8 cellular contexts compared by ENCODE assay signal in the genomic region with DNA sequence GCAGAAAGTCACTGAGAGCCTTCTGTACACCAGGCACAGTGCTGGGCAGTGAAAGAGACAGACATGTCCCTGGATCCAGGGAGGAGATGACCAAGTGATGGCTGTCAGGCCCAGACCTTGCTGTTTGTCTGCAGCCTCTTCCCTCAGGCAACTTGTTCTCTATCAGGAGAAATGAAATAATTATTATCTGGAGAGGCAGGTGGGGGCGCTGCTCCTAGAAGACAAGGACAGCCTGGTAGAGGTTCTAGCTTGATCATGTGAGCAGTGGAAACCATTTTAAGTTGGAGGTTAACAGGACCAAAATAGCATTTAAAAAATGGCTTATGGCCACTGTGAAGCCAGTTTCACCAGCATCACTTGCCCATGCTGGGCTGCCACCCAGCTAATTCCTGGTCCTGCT. TPM values are rescaled to one million over a fixed set of nuclear protein-coding genes. Genes with fewer than 3 reads are reported as not detected.
DNase-seq lines count a peak whose midpoint lies in the region; ATAC-seq, FAIRE-seq and TF ChIP-seq lines count a peak whose summit lies in the region.
"Not testable (repeated sequence)": the region's sequence is repeated elsewhere in the genome, so short reads cannot be mapped to it uniquely, and the experiment has no call there.

No MANE protein-coding gene starts in this region.

- not testable (repeated sequence) for H3F3A ChIP-seq in GM23338 (replicated peaks; ENCODE audit: low read depth); MM.1S (ENCODE audit: insufficient read depth, low read length)

- not testable (repeated sequence) for H3K4me2 ChIP-seq in GM23338; MM.1S (ENCODE audit: low read depth, low read length); GM12878 (ENCODE audit: control insufficient read depth, insufficient read depth)

- POLR2A ChIA-PET in GM12878 (lab: Charles Lee): not testable (repeated sequence)

- not testable (repeated sequence) for H3K9me3 Mint-ChIP-seq in GM23338

- not testable (repeated sequence) for H3K36me3 Mint-ChIP-seq in GM23338 (ENCODE audit: low read depth)

- H3K4me1 ChIP-seq in GM23338 (ENCODE audit: insufficient read depth); MM.1S (ENCODE audit: low read length); GM12878 (ENCODE audit: control insufficient read depth, insufficient read depth, low read length): not testable (repeated sequence)
- H3K4me1 ChIP-seq in left ventricle myocardium inferior: peaks cover 29% of the 10 kb centered on the region

- not testable (repeated sequence) for H3K36me3 ChIP-seq in GM23338 (ENCODE audit: insufficient read depth); MM.1S (replicated peaks; ENCODE audit: insufficient read depth, low read length); GM12878 (ENCODE audit: control insufficient read depth in 2 of 2, insufficient read depth in 2 of 2, low read length in 1 of 2); left ventricle myocardium inferior

- DNase-seq in GM23338 (ENCODE audit: low spot score) (peak; percentile 9), SK-MEL-5 (ENCODE audit: low read depth, low spot score) (peak; percentile 17), posterior vena cava (ENCODE audit: low spot score) (peak; percentile 31)
- not testable (repeated sequence) for DNase-seq in MM.1S; GM12878 (ENCODE audit: low read depth, low spot score); dorsolateral prefrontal cortex; left ventricle myocardium inferior

- not testable (repeated sequence) for TF ChIP-seq RAD21 in GM12878 (IDR thresholded peaks at IDR 0.05; ENCODE audit: insufficient read depth, low read depth, low read length)

- H3K27ac ChIP-seq in 22Rv1; GM23338 (ENCODE audit: low read depth); MM.1S (ENCODE audit: low read length); GM12878 (ENCODE audit: control insufficient read depth, insufficient read depth): not testable (repeated sequence)
- H3K27ac ChIP-seq in dorsolateral prefrontal cortex: peak overlapping the region in 55 of 59 donors; percentile 24 to 91 (median 82)
- peak overlapping the region; percentile 66 for H3K27ac ChIP-seq in left ventricle myocardium inferior (replicated peaks)

- H3K9me3 ChIP-seq in MM.1S (replicated peaks; ENCODE audit: insufficient read depth, low read length); GM12878 (replicated peaks; ENCODE audit: control insufficient read depth, insufficient read depth, low read length); left ventricle myocardium inferior (replicated peaks): not testable (repeated sequence)

- RAD21 ChIA-PET in GM12878 (lab: Charles Lee; ENCODE audit: unreplicated experiment): interaction anchor here (1.0 to 2.0 kb wide), 2 partner anchors 10 to 161 kb away, joined by 3 to 7 read pairs; no protein-coding TSS in a partner anchor

- H3K9me2 ChIP-seq in GM23338 (ENCODE audit: insufficient read depth); MM.1S (replicated peaks; ENCODE audit: insufficient read depth, low read length): not testable (repeated sequence)

- CTCF ChIA-PET in GM12878 (lab: Yijun Ruan, JAX): interaction anchor here (1.0 to 2.7 kb wide), 4 partner anchors 12 to 251 kb away, joined by 3 to 9 read pairs (median 4); no protein-coding TSS in a partner anchor

- not testable (repeated sequence) for BruUV-seq in GM12878 (replicated peaks; lab: Mats Ljungman, UMichigan)

- ATAC-seq in GM23338, GM12878: not testable (repeated sequence)

- H3K27ac Mint-ChIP-seq in GM23338: not testable (repeated sequence)

- TF ChIP-seq CTCF in 22Rv1 (IDR thresholded peaks at IDR 0.05) (peak; percentile 16; the same call in 1 of the 2 replicates), GM23338 (conservative IDR thresholded peaks at IDR 0.05; ENCODE audit: low read depth in 2 of 2) (peak; percentile 30 to 41; a peak in 3 of 4 replicates), MM.1S (IDR thresholded peaks at IDR 0.05; ENCODE audit: low read length) (0 out of 2 replicates have a peak, but pooled peaks have one; percentile 4)
- not testable (repeated sequence) for TF ChIP-seq CTCF in GM12878 (IDR thresholded peaks at IDR 0.05 in 2 of 3, conservative IDR thresholded peaks at IDR 0.05 in 1 of 3; ENCODE audit: control insufficient read depth in 2 of 3, extremely low read depth in 1 of 3, insufficient read depth in 1 of 3, low read depth in 3 of 3, low read length in 3 of 3); dorsolateral prefrontal cortex (IDR thresholded peaks at IDR 0.05 in 54 of 56, conservative IDR thresholded peaks at IDR 0.05 in 2 of 56; ENCODE audit: low read depth in 1 of 56, partially characterized antibody in 56 of 56); left ventricle myocardium inferior (IDR thresholded peaks at IDR 0.05; ENCODE audit: borderline replicate concordance)

- not testable (repeated sequence) for TF ChIP-seq EP300 in GM12878 (IDR thresholded peaks at IDR 0.05; ENCODE audit: borderline replicate concordance in 1 of 2, control insufficient read depth in 1 of 2, low read depth in 2 of 2, low read length in 2 of 2)

- intact Hi-C loops in GM12878 (cut with micrococcal nuclease; ENCODE audit: unreplicated experiment); left ventricle myocardium inferior (cut with micrococcal nuclease); posterior vena cava (cut with DNase I): not testable (repeated sequence)
- intact Hi-C loops in dorsolateral prefrontal cortex (cut with DNase I): loop anchor here in 1 of 2 donors (10.0 kb wide), 1 partner anchor 252 kb away; a partner anchor contains a TSS

- H3K79me2 ChIP-seq in GM23338 (replicated peaks; ENCODE audit: insufficient read depth); MM.1S (ENCODE audit: low read length); GM12878 (ENCODE audit: control insufficient read depth, insufficient read depth, low read length): not testable (repeated sequence)

- H2AFZ ChIP-seq in GM23338; MM.1S (ENCODE audit: low read length); GM12878 (ENCODE audit: control insufficient read depth, low read depth, low read length): not testable (repeated sequence)

- not testable (repeated sequence) for H3K4me3 Mint-ChIP-seq in GM23338

- WGBS in GM12878 (ENCODE audit: insufficient coverage, insufficient replicate concordance, low lambda C conversion rate, missing lambda C conversion rate): 41% methylated on average over 1 of the region's 1 CpG

- H3K9ac ChIP-seq in MM.1S (ENCODE audit: low read length); GM12878 (ENCODE audit: control insufficient read depth, insufficient read depth, low read length): not testable (repeated sequence)

- TF ChIP-seq POLR2A in GM12878 (IDR thresholded peaks at IDR 0.05; ENCODE audit: low read depth, low read length): not testable (repeated sequence)

- not testable (repeated sequence) for H4K20me1 ChIP-seq in GM23338 (replicated peaks; ENCODE audit: insufficient read depth); MM.1S (ENCODE audit: insufficient read depth, low read length); GM12878 (ENCODE audit: control insufficient read depth, insufficient read depth)

- not testable (repeated sequence) for H3K27me3 ChIP-seq in GM23338 (ENCODE audit: insufficient read depth); MM.1S (replicated peaks; ENCODE audit: insufficient read depth, low read length); GM12878 (replicated peaks in 1 of 2; ENCODE audit: control insufficient read depth in 2 of 2, insufficient read depth in 2 of 2, low read length in 1 of 2); dorsolateral prefrontal cortex; left ventricle myocardium inferior (ENCODE audit: low read depth)

- not testable (repeated sequence) for FAIRE-seq in GM12878 (lab: Jason Lieb, UNC)

- H3K4me3 ChIP-seq in GM23338; MM.1S (ENCODE audit: low read length); GM12878; left ventricle myocardium inferior: not testable (repeated sequence)
- peak overlapping the region in 1 of 59 donors; percentile 58 for H3K4me3 ChIP-seq in dorsolateral prefrontal cortex

- not testable (repeated sequence) for H3K27me3 Mint-ChIP-seq in GM23338 (ENCODE audit: insufficient read depth, low read depth, poor library complexity)

- in situ Hi-C loops in SK-MEL-5 (cut with HindIII; ENCODE audit: low pct_unique_long_range_greater_than_20kb, low sequenced_read_pairs): not testable (repeated sequence)
- in situ Hi-C loops in GM12878 (cut with MboI): loop anchor here (10.0 to 25.0 kb wide), 2 partner anchors 62 to 249 kb away; a partner anchor contains a TSS

- SMC1A ChIA-PET in GM12878 (lab: Charles Lee; ENCODE audit: uncharacterized antibody, unreplicated experiment): not testable (repeated sequence)

- H3K4me1 Mint-ChIP-seq in GM23338: not testable (repeated sequence)

RNA-seq across cellular contexts. Expression of a gene that starts 21.2 kb away (rescaled TPM):
- 11.2 and 16.2 TPM in 2 replicates for total RNA-seq in GM23338 (2014; rRNA removed; shearing (Covaris generic))
- polyA plus RNA-seq in GM23338 (2016; fragmentation: Nextera tagmentation; extraction: Ambion mirVana) (16.6 and 16.8 TPM in 2 replicates), GM12878 (2011; rRNA removed) (12.5 and 14.7 TPM in 2 replicates), GM12878 (2014; fragmentation: Illumina TruSeq; extraction: Trizol) (12.6 and 12.9 TPM in 2 replicates), GM12878 (2014; fragmentation: Nextera tagmentation; extraction: Ambion mirVana) (10 to 100 TPM in 1 of 2 experiments, 1 to 10 TPM in 1; 3.2 to 15.3 TPM), GM12878 (2014; rRNA removed) (7.5 and 7.6 TPM in 2 replicates), GM12878 (2016; fragmentation: Nextera tagmentation; extraction: Ambion mirVana) (10 to 100 TPM; 24.7 to 29.0 TPM)
- 5.2 and 5.8 TPM in 2 replicates for total RNA-seq in SK-MEL-5 (2014; rRNA removed; shearing (Covaris generic))
- 0.30 and 1.8 TPM in 2 replicates for polyA plus RNA-seq in SK-MEL-5 (2015; cell fraction: cytosol; rRNA removed)
- polyA plus RNA-seq in SK-MEL-5 (2015; cell fraction: nucleus; rRNA removed): 8.1 and 11.3 TPM in 2 replicates
- total RNA-seq in GM12878 (2013; cell fraction: nucleolus; rRNA removed): 481 and 487 TPM in 2 replicates
- total RNA-seq in GM12878 (2014; rRNA removed) (23.6 and 29.5 TPM in 2 replicates), GM12878 (2014; rRNA removed; fragmentation: Illumina TruSeq; extraction: Trizol) (39.8 and 43.3 TPM in 2 replicates), GM12878 (2021) (24.1 and 26.2 TPM in 2 replicates), dorsolateral prefrontal cortex (100 to 1,000 TPM in 112 of 120 experiments, 10 to 100 TPM in 8; 91.6 to 167 (median 125) TPM), left ventricle myocardium inferior (6.8 TPM), posterior vena cava (10 to 100 TPM; 36.0 to 37.2 TPM)
- polyA plus RNA-seq in GM12878 (2011; ENCODE audit: low read depth): 3.8 TPM
- polyA plus RNA-seq in GM12878 (2011; cell fraction: cytosol; rRNA removed): 2.5 and 2.7 TPM in 2 replicates
- polyA plus RNA-seq in GM12878 (2011; cell fraction: nucleus; rRNA removed): 40.1 and 49.2 TPM in 2 replicates
- 5.3 and 5.9 TPM in 2 replicates for polyA plus RNA-seq in GM12878 (2012)
- polyA minus RNA-seq in GM12878 (2011; rRNA and poly(A)+ RNA removed): 116 and 121 TPM in 2 replicates
- polyA minus RNA-seq in GM12878 (2011; cell fraction: cytosol; rRNA and poly(A)+ RNA removed): 6.0 and 8.9 TPM in 2 replicates
- polyA minus RNA-seq in GM12878 (2011; cell fraction: nucleus; rRNA and poly(A)+ RNA removed): 227 and 281 TPM in 2 replicates

RNA-seq across cellular contexts. Expression of a gene that starts 21.9 kb away (rescaled TPM):
- total RNA-seq in GM23338 (2014; rRNA removed; shearing (Covaris generic)): 2.0 and 2.2 TPM in 2 replicates
- polyA plus RNA-seq in GM23338 (2016; fragmentation: Nextera tagmentation; extraction: Ambion mirVana) (1.4 and 1.6 TPM in 2 replicates), GM12878 (2011; rRNA removed) (not detected in 2 replicates), GM12878 (2014; fragmentation: Illumina TruSeq; extraction: Trizol) (not detected in 2 replicates), GM12878 (2014; fragmentation: Nextera tagmentation; extraction: Ambion mirVana) (not detected), GM12878 (2014; rRNA removed) (not detected in 2 replicates), GM12878 (2016; fragmentation: Nextera tagmentation; extraction: Ambion mirVana) (under 1 TPM; 0.04 to 0.05 TPM)
- not detected in 2 replicates for total RNA-seq in SK-MEL-5 (2014; rRNA removed; shearing (Covaris generic))
- not detected in 2 replicates for polyA plus RNA-seq in SK-MEL-5 (2015; cell fraction: cytosol; rRNA removed)
- not detected in 2 replicates for polyA plus RNA-seq in SK-MEL-5 (2015; cell fraction: nucleus; rRNA removed)
- total RNA-seq in GM12878 (2013; cell fraction: nucleolus; rRNA removed): not detected in 2 replicates
- total RNA-seq in GM12878 (2014; rRNA removed) (not detected in 2 replicates), GM12878 (2014; rRNA removed; fragmentation: Illumina TruSeq; extraction: Trizol) (not detected in 2 replicates), GM12878 (2021) (not detected in 2 replicates), dorsolateral prefrontal cortex (10 to 100 TPM in 3 of 120 experiments, 1 to 10 TPM in 114, under 1 TPM in 3; 0.91 to 13.4 (median 4.5) TPM), left ventricle myocardium inferior (5.3 TPM), posterior vena cava (1 to 10 TPM; 6.0 to 10.0 TPM)
- polyA plus RNA-seq in GM12878 (2011; ENCODE audit: low read depth): not detected
- not detected in 2 replicates for polyA plus RNA-seq in GM12878 (2011; cell fraction: cytosol; rRNA removed)
- polyA plus RNA-seq in GM12878 (2011; cell fraction: nucleus; rRNA removed): 0.01 TPM in 1 of 2 replicates, not detected in the other
- 0.16 TPM in 1 of 2 replicates, not detected in the other for polyA plus RNA-seq in GM12878 (2012)
- not detected in 2 replicates for polyA minus RNA-seq in GM12878 (2011; rRNA and poly(A)+ RNA removed)
- polyA minus RNA-seq in GM12878 (2011; cell fraction: cytosol; rRNA and poly(A)+ RNA removed): not detected in 2 replicates
- polyA minus RNA-seq in GM12878 (2011; cell fraction: nucleus; rRNA and poly(A)+ RNA removed): not detected in 2 replicates
